ENCODE assay signal across 25 cellular contexts in genomic region chr10:98407017-98407743, GRCh38.
"Had no signal": no experiment of that assay in that cellular context is flagged by ENCODE, and none has a peak within 500 bp of the region (broad histone marks: within the 10 kb centered on the region; RNA-seq: fewer than 3 reads in every experiment).

No MANE protein-coding gene starts in this region.

- H3K27me3 ChIP-seq: brain microvascular endothelial cell, cardiac muscle cell, MG63, SJCRH30 had no signal

- ATAC-seq: activated CD8-positive, alpha-beta T cell treated with anti-CD3 and anti-CD28 coated beads, Interleukin-2, amount 10 ng/mL, durations not matched to agents 7 days and 5 days; SK-N-SH treated with all-trans-retinoic acid at 6 μM for 48 hours; WTC11 had no signal

- H3K4me1 ChIP-seq: SJCRH30 had no signal

- DNase-seq: activated CD4-positive, alpha-beta T cell treated with anti-CD3 and anti-CD28 coated beads for 48 hours; activated CD4-positive, alpha-beta T cell treated with anti-CD3 and anti-CD28 coated beads, Interleukin-2, amount 50 U/mL, for 4 hours; activated CD4-positive, CD25-positive, alpha-beta regulatory T cell treated with anti-CD3 and anti-CD28 coated beads, Interleukin-2, amount 50 U/mL, for 72 hours; activated CD8-positive, alpha-beta T cell treated with anti-CD3 and anti-CD28 coated beads, Interleukin-2, amount 10 ng/mL, durations not matched to agents 7 days and 5 days; activated effector memory CD4-positive, alpha-beta T cell treated with Interleukin-2 at 50 U/mL for 16 hours; activated naive CD4-positive, alpha-beta T cell; activated T-cell treated with anti-CD3 and anti-CD28 coated beads, Interleukin-2, amount 50 U/mL, for 24 hours; amniotic stem cell; brain microvascular endothelial cell; MG63; MV-4-11; NCI-H1092 treated with DMSO at 0.1 percent for 48 hours; NCI-H1417 treated with DMSO at 0.1 percent for 48 hours; NCI-H1694; NCI-H2029; NCI-H2107; NCI-H2171 treated with DMSO at 0.1 percent for 48 hours; NCI-H226; NCI-H526; NCI-H82; SJCRH30; SW 1271 had no signal

- H3K4me3 ChIP-seq: cardiac muscle cell, MG63, SJCRH30 had no signal

- H3K36me3 ChIP-seq: brain microvascular endothelial cell, cardiac muscle cell, MG63, SJCRH30 had no signal

- H3K9me3 ChIP-seq: MG63, SJCRH30 had no signal

- H3K27ac ChIP-seq: brain microvascular endothelial cell, cardiac muscle cell, SJCRH30 had no signal
